In the genomic region with DNA sequence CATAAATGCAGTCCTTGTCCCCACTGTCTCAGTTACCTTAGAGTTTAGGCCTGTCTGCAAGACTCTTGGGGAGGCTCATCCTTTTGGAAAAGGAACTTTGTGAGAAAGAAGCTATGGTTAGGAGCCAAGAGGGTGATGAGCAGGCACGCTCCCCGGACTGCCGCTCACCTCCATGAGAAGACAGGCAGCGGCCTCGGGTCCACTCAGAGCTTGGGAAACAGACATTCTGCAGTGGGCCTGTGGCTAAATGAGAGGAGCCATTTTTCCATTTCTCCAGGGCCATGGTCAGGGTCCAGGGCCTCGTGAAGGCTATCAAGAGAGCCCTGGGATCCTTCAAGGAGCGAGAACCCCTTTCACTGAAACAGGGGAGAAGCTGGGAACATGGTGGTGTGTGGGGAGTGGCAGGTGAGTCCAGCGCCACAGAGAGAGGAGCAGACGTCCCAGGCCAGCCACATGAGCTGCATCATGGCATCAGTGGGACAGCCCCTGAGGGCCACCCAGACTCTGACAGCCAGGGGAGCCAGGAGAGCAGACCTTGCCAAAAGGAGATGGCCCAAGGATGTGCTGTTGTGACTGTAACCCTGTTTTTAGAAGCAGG, we compare ENCODE assay signal across 19 cellular contexts. TPM values are rescaled to one million over a fixed set of nuclear protein-coding genes. Genes with fewer than 3 reads are reported as not detected.
"Had no signal": no experiment of that assay in that cellular context is flagged by ENCODE, and none has a peak within 500 bp of the region (broad histone marks: within the 10 kb centered on the region; RNA-seq: fewer than 3 reads in every experiment).

No MANE protein-coding gene starts in this region.

- H3K27ac ChIP-seq: cardiac muscle cell, pancreas, SJCRH30, transverse colon had no signal

- H3K4me3 ChIP-seq: cardiac muscle cell, pancreas, SJCRH30, transverse colon had no signal

- H3K27me3 ChIP-seq: cardiac muscle cell, pancreas, SJCRH30, transverse colon had no signal

- ATAC-seq: left ventricle myocardium superior; naive thymus-derived CD4-positive, alpha-beta T cell; pancreas; stimulated activated naive CD8-positive, alpha-beta T cell treated with anti-CD3 and anti-CD28 coated beads, Interleukin-15, Interleukin-2, amounts not matched to agents 100 U/mL and 50 U/mL, for 24 hours had no signal

- H3K4me1 ChIP-seq: pancreas, SJCRH30, transverse colon had no signal

- H3K36me3 ChIP-seq: cardiac muscle cell, pancreas, SJCRH30, transverse colon had no signal

- DNase-seq: activated CD4-positive, alpha-beta T cell treated with anti-CD3 and anti-CD28 coated beads, Interleukin-2, amount 10 ng/mL, durations not matched to agents 7 days and 5 days; activated CD8-positive, alpha-beta memory T cell treated with anti-CD3 and anti-CD28 coated beads for 24 hours; amniotic stem cell; erythroblast; left ventricle myocardium superior; mesenchymal stem cell; naive thymus-derived CD4-positive, alpha-beta T cell; pancreas; SJCRH30; stimulated activated CD4-positive, alpha-beta T cell treated with anti-CD3 and anti-CD28 coated beads, Interleukin-12 subunit alpha, Interleukin-12 subunit beta, amount 100 ng/mL, for 4 hours; stimulated activated CD4-positive, alpha-beta T cell treated with anti-CD3 and anti-CD28 coated beads, Interleukin-1b, Interleukin-23, amount 100 ng/mL, for 48 hours; stimulated activated naive CD8-positive, alpha-beta T cell treated with anti-CD3 and anti-CD28 coated beads, Interleukin-15, Interleukin-2, amounts not matched to agents 100 U/mL and 50 U/mL, for 24 hours; transverse colon had no signal

- H3K9me3 ChIP-seq: pancreas, SJCRH30, transverse colon had no signal

- FAIRE-seq: colon, endometrium, frontal cortex, pancreas had no signal

RNA-seq across cellular contexts. Expression of a gene that starts 4.0 kb away (rescaled TPM):
- total RNA-seq: activated CD4-positive, alpha-beta T cell treated with anti-CD3 and anti-CD28 coated beads, Interleukin-2, amount 10 ng/mL, durations not matched to agents 7 days and 5 days; cardiac muscle cell; frontal cortex; kidney epithelial cell; left ventricle myocardium superior; mucosa of gallbladder; naive thymus-derived CD4-positive, alpha-beta T cell; pancreas; SJCRH30; transverse colon had no signal
- polyA plus RNA-seq: cardiac muscle cell; naive thymus-derived CD4-positive, alpha-beta T cell; pancreas had no signal
